ENCODE assay signal across 9 cellular contexts in genomic region chr11:111417766-111418435, GRCh38. TPM values are rescaled to one million over a fixed set of nuclear protein-coding genes. Genes with fewer than 3 reads are reported as not detected.
DNase-seq lines count a peak whose midpoint lies in the region; ATAC-seq and TF ChIP-seq lines count a peak whose summit lies in the region.
"Had no signal": no experiment of that assay in that cellular context is flagged by ENCODE, and none has a peak within 500 bp of the region (broad histone marks: within the 10 kb centered on the region; RNA-seq: fewer than 3 reads in every experiment).

No MANE protein-coding gene starts in this region.

- H3K4me1 ChIP-seq in muscle layer of duodenum (ENCODE audit: control insufficient read depth in 1 of 2, insufficient read depth in 2 of 2, low read length in 2 of 2): peaks cover 10 to 15% of the 10 kb centered on the region in 2 donors
- H3K4me1 ChIP-seq in BE2C: no peaks in the 10 kb centered on the region

- peak; percentile 11 for DNase-seq in DMS 273 (lab: John Stamatoyannopoulos, UW; ENCODE audit: unreplicated experiment)
- DNase-seq in DMS 273 treated with DMSO at 0.1 percent for 48 hours (lab: John Stamatoyannopoulos, UW): no peak
- DNase-seq in astrocyte of the hippocampus (ENCODE audit: low read depth, low spot score): peak; percentile 54
- no peak for DNase-seq in RKO (ENCODE audit: low spot score)
- no peak for DNase-seq in BE2C
- DNase-seq in stimulated activated CD8-positive, alpha-beta memory T cell treated with anti-CD3 and anti-CD28 coated beads, Interleukin-4, amount 100 ng/mL, for 48 hours: no peak

- H3K27me3 ChIP-seq in muscle layer of duodenum (ENCODE audit: low read depth, low read length) (no peaks in the 10 kb centered on the region), BE2C (peaks cover 16% of the 10 kb centered on the region)

- H3K36me3 ChIP-seq in muscle layer of duodenum (ENCODE audit: control insufficient read depth in 1 of 2, insufficient read depth in 2 of 2, low read length in 2 of 2) (no peaks in the 10 kb centered on the region), BE2C (no peaks in the 10 kb centered on the region)

- H3K4me3 ChIP-seq in muscle layer of duodenum (ENCODE audit: low read depth in 1 of 2, low read length in 2 of 2) (no peak overlapping the region), BE2C (ENCODE audit: low read depth, low read length) (no peak overlapping the region)

- H3K9me3 ChIP-seq in muscle layer of duodenum (ENCODE audit: control insufficient read depth in 1 of 2, low read length in 2 of 2): no peaks in the 10 kb centered on the region
- no peaks in the 10 kb centered on the region for H3K9me3 ChIP-seq in BE2C

- peak; percentile 23 for ATAC-seq in HG03103 (IDR thresholded peaks at IDR 0.05; ENCODE audit: low read depth, unreplicated experiment)

- TF ChIP-seq CTCF in BE2C (IDR thresholded peaks at IDR 0.05; ENCODE audit: low read depth, low read length): no peak

- peak overlapping the region; percentile 61 for H3K27ac ChIP-seq in muscle layer of duodenum (ENCODE audit: low read length)
- H3K27ac ChIP-seq: 22Rv1 had no signal

RNA-seq across cellular contexts. Expression of gene POU2AF1, which starts 38.8 kb away (rescaled TPM):
- polyA plus RNA-seq in BE2C (2012; ENCODE audit: insufficient read depth, insufficient read length, low read depth): not detected

Comparison
In these comparisons a context has a peak if more than half of its experiments do, and no peak if none do; other contexts are left out.
1. DNase-seq: peak in DMS 273 (single experiment) and astrocyte of the hippocampus (single experiment); none in DMS 273 treated with DMSO at 0.1 percent for 48 hours (single experiment), RKO (single experiment), BE2C (single experiment) and stimulated activated CD8-positive, alpha-beta memory T cell treated with anti-CD3 and anti-CD28 coated beads, Interleukin-4, amount 100 ng/mL, for 48 hours (single experiment).